ENCODE assay signal across 20 cellular contexts in the genomic region with DNA sequence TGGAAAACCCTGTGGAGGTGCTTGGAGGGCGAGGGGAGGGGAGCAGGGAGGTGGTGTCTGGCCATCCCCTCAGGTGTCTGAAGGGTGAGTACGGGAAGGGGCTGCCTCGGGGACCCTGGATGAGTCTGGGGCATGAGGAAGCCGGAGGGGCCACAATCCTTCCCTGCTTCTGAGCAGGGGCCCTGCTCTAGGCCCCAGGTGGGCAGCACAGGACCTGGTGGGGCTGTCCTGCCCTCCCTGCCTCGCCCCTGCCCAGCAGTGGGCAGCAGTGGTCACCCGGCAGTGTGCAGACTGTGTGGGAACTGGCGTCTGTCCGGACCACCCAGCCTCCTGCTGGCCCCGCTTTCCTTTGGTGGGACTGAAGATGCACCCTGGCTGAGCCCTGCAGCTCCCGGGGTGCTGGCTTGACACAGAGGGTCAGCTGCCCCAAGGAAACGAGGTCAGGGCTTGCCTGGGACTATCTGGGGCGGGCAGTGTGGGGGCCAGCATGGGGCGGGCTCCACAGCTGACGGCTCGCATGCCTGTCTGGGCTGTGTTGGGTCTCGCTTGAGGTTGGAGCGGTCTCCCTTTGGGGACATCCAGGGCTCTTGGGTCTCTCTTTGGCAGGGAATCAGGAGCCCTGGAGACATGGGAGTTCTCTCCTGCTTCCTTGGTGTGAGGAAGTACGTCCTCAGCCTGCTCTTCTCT.
"Had no signal": no experiment of that assay in that cellular context is flagged by ENCODE, and none has a peak within 500 bp of the region (broad histone marks: within the 10 kb centered on the region; RNA-seq: fewer than 3 reads in every experiment).

No MANE protein-coding gene starts in this region.

- H3K9me3 ChIP-seq: gastroesophageal sphincter, heart left ventricle, prostate gland, sigmoid colon, thyroid gland had no signal

- H3K27me3 Mint-ChIP-seq: activated CD4-positive, alpha-beta T cell treated with anti-CD3 and anti-CD28 coated beads, Interleukin-2, amount 10 ng/mL, durations not matched to agents 7 days and 5 days; activated T-cell treated with anti-CD3 and anti-CD28 coated beads, Interleukin-2, amount 50 U/mL, for 24 hours had no signal

- H3K27ac ChIP-seq: prostate gland, sigmoid colon had no signal

- ATAC-seq: activated CD4-positive, CD25-positive, alpha-beta regulatory T cell treated with anti-CD3 and anti-CD28 coated beads, Interleukin-2, amount 50 U/mL, for 24 hours; activated CD8-positive, alpha-beta T cell treated with anti-CD3 and anti-CD28 coated beads, Interleukin-2, amount 10 ng/mL, durations not matched to agents 7 days and 5 days; gastroesophageal sphincter; SK-N-SH treated with all-trans-retinoic acid at 6 μM for 48 hours; stimulated activated naive B cell treated with anti-CD40 and anti-IgM and Interleukin-4, amounts not matched to agents 10 μg/mL and 1 μg/mL and 100 μg/mL, for 72 hours had no signal

- DNase-seq: activated CD4-positive, alpha-beta T cell treated with anti-CD3 and anti-CD28 coated beads, Interleukin-2, amount 10 ng/mL, durations not matched to agents 7 days and 5 days; activated CD8-positive, alpha-beta T cell treated with anti-CD3 and anti-CD28 coated beads, Interleukin-2, amount 10 ng/mL, durations not matched to agents 7 days and 5 days; activated naive CD4-positive, alpha-beta T cell treated with anti-CD3 and anti-CD28 coated beads for 36 hours; activated T-cell treated with anti-CD3 and anti-CD28 coated beads, Interleukin-2, amount 50 U/mL, for 24 hours; caudate nucleus; heart left ventricle; nephron progenitor cell; sigmoid colon; stimulated activated naive B cell treated with anti-CD40 and anti-IgM and Interleukin-4, amounts not matched to agents 10 μg/mL and 1 μg/mL and 100 μg/mL, for 72 hours; T-helper 1 cell; T-helper 9 cell; thyroid gland had no signal

- H3K27me3 ChIP-seq: gastroesophageal sphincter, heart left ventricle, sigmoid colon, thyroid gland had no signal

- H3K9me3 Mint-ChIP-seq: activated CD4-positive, alpha-beta T cell treated with anti-CD3 and anti-CD28 coated beads, Interleukin-2, amount 10 ng/mL, durations not matched to agents 7 days and 5 days; activated naive CD4-positive, alpha-beta T cell treated with anti-CD3 and anti-CD28 coated beads for 36 hours; activated T-cell treated with anti-CD3 and anti-CD28 coated beads, Interleukin-2, amount 50 U/mL, for 24 hours; activated T-helper 2 cell treated with anti-CD3 and anti-CD28 coated beads, Interferon-gamma antibody, Interleukin-2, Interleukin-4, amounts not matched to agents 10 μg/mL and 5 μg/mL and 100 μg/mL, durations not matched to agents 14 hours and 24 hours and 36 hours; brain; mesothelial cell of epicardium; nephron progenitor cell; stimulated activated naive B cell treated with anti-CD40 and anti-IgM and Interleukin-4, amounts not matched to agents 10 μg/mL and 1 μg/mL and 100 μg/mL, for 72 hours had no signal

- H3K36me3 ChIP-seq: gastroesophageal sphincter, heart left ventricle, prostate gland, sigmoid colon, thyroid gland had no signal

- H3K4me1 Mint-ChIP-seq: activated CD4-positive, alpha-beta T cell treated with anti-CD3 and anti-CD28 coated beads, Interleukin-2, amount 10 ng/mL, durations not matched to agents 7 days and 5 days had no signal

- H3K27ac Mint-ChIP-seq: activated CD4-positive, alpha-beta T cell treated with anti-CD3 and anti-CD28 coated beads, Interleukin-2, amount 10 ng/mL, durations not matched to agents 7 days and 5 days; activated CD8-positive, alpha-beta T cell treated with anti-CD3 and anti-CD28 coated beads, Interleukin-2, amount 10 ng/mL, durations not matched to agents 7 days and 5 days; activated naive CD4-positive, alpha-beta T cell treated with anti-CD3 and anti-CD28 coated beads for 36 hours; activated T-cell treated with anti-CD3 and anti-CD28 coated beads, Interleukin-2, amount 50 U/mL, for 24 hours; activated T-helper 2 cell treated with anti-CD3 and anti-CD28 coated beads, Interferon-gamma antibody, Interleukin-2, Interleukin-4, amounts not matched to agents 10 μg/mL and 5 μg/mL and 100 μg/mL, durations not matched to agents 14 hours and 24 hours and 36 hours; stimulated activated naive B cell treated with anti-CD40 and anti-IgM and Interleukin-4, amounts not matched to agents 10 μg/mL and 1 μg/mL and 100 μg/mL, for 72 hours had no signal

- H3K4me3 Mint-ChIP-seq: activated CD4-positive, alpha-beta T cell treated with anti-CD3 and anti-CD28 coated beads, Interleukin-2, amount 10 ng/mL, durations not matched to agents 7 days and 5 days; activated CD8-positive, alpha-beta T cell treated with anti-CD3 and anti-CD28 coated beads, Interleukin-2, amount 10 ng/mL, durations not matched to agents 7 days and 5 days; activated naive CD4-positive, alpha-beta T cell treated with anti-CD3 and anti-CD28 coated beads for 36 hours; activated T-cell treated with anti-CD3 and anti-CD28 coated beads, Interleukin-2, amount 50 U/mL, for 24 hours; brain; mesothelial cell of epicardium; nephron progenitor cell; stimulated activated naive B cell treated with anti-CD40 and anti-IgM and Interleukin-4, amounts not matched to agents 10 μg/mL and 1 μg/mL and 100 μg/mL, for 72 hours had no signal

- H3K36me3 Mint-ChIP-seq: brain; mesothelial cell of epicardium; stimulated activated naive B cell treated with anti-CD40 and anti-IgM and Interleukin-4, amounts not matched to agents 10 μg/mL and 1 μg/mL and 100 μg/mL, for 72 hours had no signal

- H3K4me3 ChIP-seq: gastroesophageal sphincter, heart left ventricle, lung, prostate gland, sigmoid colon, thyroid gland had no signal
